In the genomic region with DNA sequence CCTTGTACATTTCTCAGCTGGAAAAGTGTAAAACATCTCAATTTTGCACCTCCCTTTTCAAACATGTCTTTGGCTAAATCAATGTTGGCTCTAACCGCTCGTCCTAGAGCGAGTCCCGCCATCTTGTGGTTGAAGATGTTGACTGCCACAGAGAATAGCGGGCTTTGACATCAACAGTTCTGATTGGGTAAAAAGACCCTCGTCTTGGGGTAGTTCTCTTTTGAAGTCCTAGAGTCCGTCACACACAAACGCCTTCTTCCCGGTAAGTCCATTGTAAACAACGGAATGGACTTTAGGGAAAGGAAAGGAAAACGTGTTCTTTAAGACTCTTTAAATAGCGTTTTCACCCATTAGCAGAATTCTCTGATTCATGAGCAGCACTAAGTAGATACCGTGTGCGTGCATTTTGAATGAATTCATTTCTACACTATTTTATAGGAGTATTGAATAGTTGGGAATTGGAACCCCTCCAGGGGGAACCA, we compare ENCODE assay signal across 8 cellular contexts. TPM values are rescaled to one million over a fixed set of nuclear protein-coding genes. Genes with fewer than 3 reads are reported as not detected.
DNase-seq lines count a peak whose midpoint lies in the region; ATAC-seq, FAIRE-seq and TF ChIP-seq lines count a peak whose summit lies in the region.

No MANE protein-coding gene starts in this region.

- intact Hi-C loops in right cardiac atrium (cut with DNase I) (no loop called here), posterior cingulate gyrus (cut with DNase I) (loop anchor here (5.0 kb wide), 1 partner anchor 1444 kb away; no protein-coding TSS in a partner anchor)

- H3K9me3 ChIP-seq in DOHH2 (ENCODE audit: control insufficient read depth, insufficient read depth, low read length): peaks cover 13% of the 10 kb centered on the region
- peaks cover 4% of the 10 kb centered on the region for H3K9me3 ChIP-seq in astrocyte (ENCODE audit: insufficient read depth, low read depth, low read length)
- H3K9me3 ChIP-seq in right cardiac atrium (ENCODE audit: control insufficient read depth, low read length): no peaks in the 10 kb centered on the region

- H3K27me3 Mint-ChIP-seq in astrocyte (ENCODE audit: low read depth, unreplicated experiment): peaks cover 5% of the 10 kb centered on the region

- H4K20me1 ChIP-seq in DOHH2 (ENCODE audit: control insufficient read depth, insufficient read depth, low read depth, low read length) (no peaks in the 10 kb centered on the region), astrocyte (ENCODE audit: insufficient read depth, low read length) (no peaks in the 10 kb centered on the region)

- under 1% methylated on average over 14 of the region's 14 CpGs for WGBS in right cardiac atrium

- no peak for TF ChIP-seq POLR2A in GM12892 (IDR thresholded peaks at IDR 0.05; ENCODE audit: low read depth, low read length)

- H3K9me2 ChIP-seq in DOHH2 (replicated peaks; ENCODE audit: control insufficient read depth, low read length): no peaks in the 10 kb centered on the region

- DNase-seq in HTR-8/SVneo (ENCODE audit: insufficient read length, low spot score): peak; percentile 64
- peak; percentile 56 for DNase-seq in RPMI8226
- peak; percentile 83 for DNase-seq in astrocyte (ENCODE audit: low read depth)
- DNase-seq in right cardiac atrium: peak in 2 of 3 donors; percentile 37 to 56
- peak in 9 of 10 donors; percentile 18 to 93 (median 51) for DNase-seq in posterior cingulate gyrus
- no peak for DNase-seq in GM12892 (ENCODE audit: insufficient read length)

- peaks cover 8% of the 10 kb centered on the region for H3K4me1 Mint-ChIP-seq in astrocyte (ENCODE audit: low read depth, unreplicated experiment)

- peak overlapping the region; percentile 90 for H3K9ac ChIP-seq in astrocyte (ENCODE audit: low read length)

- H3K79me2 ChIP-seq in DOHH2 (ENCODE audit: control insufficient read depth, low read length) (peaks cover 36% of the 10 kb centered on the region), astrocyte (ENCODE audit: insufficient read depth, low read length) (peaks cover 31% of the 10 kb centered on the region)

- no peak overlapping the region for H3K27ac Mint-ChIP-seq in astrocyte (ENCODE audit: unreplicated experiment)

- no peaks in the 10 kb centered on the region for H3K36me3 Mint-ChIP-seq in astrocyte (ENCODE audit: low read depth, unreplicated experiment)

- H3K27ac ChIP-seq in DOHH2 (ENCODE audit: low read depth, low read length): peak overlapping the region; percentile 56
- peak overlapping the region; percentile 71 for H3K27ac ChIP-seq in astrocyte (ENCODE audit: low read depth, low read length)
- H3K27ac ChIP-seq in right cardiac atrium (ENCODE audit: low read length): no peak overlapping the region

- H3K27me3 ChIP-seq in DOHH2 (ENCODE audit: control insufficient read depth, low read length): peaks cover 8% of the 10 kb centered on the region
- H3K27me3 ChIP-seq in astrocyte (ENCODE audit: insufficient read depth, low read length): peaks cover 4% of the 10 kb centered on the region
- H3K27me3 ChIP-seq in right cardiac atrium (ENCODE audit: control insufficient read depth, insufficient read depth): no peaks in the 10 kb centered on the region

- FAIRE-seq in HTR-8/SVneo (lab: Jason Lieb, UNC) (peak; percentile 28), astrocyte (lab: Jason Lieb, UNC) (peak; percentile 90), GM12892 (lab: Jason Lieb, UNC) (no peak)

- H3K9me3 Mint-ChIP-seq in astrocyte (ENCODE audit: unreplicated experiment): peaks cover 4% of the 10 kb centered on the region

- H3K36me3 ChIP-seq in DOHH2 (ENCODE audit: control insufficient read depth, low read length) (peaks cover 14% of the 10 kb centered on the region), astrocyte (ENCODE audit: insufficient read depth, low read length) (peaks cover 7% of the 10 kb centered on the region)

- TF ChIP-seq CTCF in DOHH2 (IDR thresholded peaks at IDR 0.05; ENCODE audit: low read depth, low read length, poor library complexity, severe bottlenecking) (peak; percentile 62), astrocyte (IDR thresholded peaks at IDR 0.05; ENCODE audit: insufficient read depth, low read depth, low read length) (peak; percentile 60)

- peak overlapping the region; percentile 95 for H3K4me2 ChIP-seq in DOHH2 (ENCODE audit: low read length)
- H3K4me2 ChIP-seq in astrocyte (ENCODE audit: low read length): peak overlapping the region; percentile 96

- H3F3A ChIP-seq in DOHH2 (ENCODE audit: control insufficient read depth, insufficient read depth): no peaks in the 10 kb centered on the region

- H3K4me1 ChIP-seq in DOHH2 (ENCODE audit: control insufficient read depth, low read length) (peaks cover 32% of the 10 kb centered on the region), astrocyte (ENCODE audit: insufficient read depth, low read length) (peaks cover 11% of the 10 kb centered on the region), right cardiac atrium (ENCODE audit: control insufficient read depth, insufficient read depth, low read length) (peaks cover 3% of the 10 kb centered on the region)

- peak overlapping the region; percentile 95 for H3K4me3 ChIP-seq in DOHH2 (ENCODE audit: low read length)
- peak overlapping the region; percentile 92 for H3K4me3 ChIP-seq in astrocyte (ENCODE audit: insufficient read depth, low read depth, low read length)
- peak overlapping the region; percentile 93 for H3K4me3 ChIP-seq in right cardiac atrium (ENCODE audit: low read length)

- peak overlapping the region; percentile 89 for H2AFZ ChIP-seq in astrocyte (ENCODE audit: low read depth, low read length)

- ATAC-seq in GM21515 (IDR thresholded peaks at IDR 0.05; ENCODE audit: unreplicated experiment): peak; percentile 55
- ATAC-seq in right cardiac atrium: peak; percentile 77 to 87

- peak overlapping the region; percentile 95 for H3K4me3 Mint-ChIP-seq in astrocyte (ENCODE audit: unreplicated experiment)

RNA-seq across cellular contexts. Expression of gene RPP30, which starts 0.5 kb away (rescaled TPM):
- total RNA-seq in astrocyte: 24.9 and 32.0 TPM in 2 replicates
- 10 to 100 TPM; 26.9 to 35.5 (median 31.5) TPM for total RNA-seq in right cardiac atrium
- polyA plus RNA-seq in right cardiac atrium: 40.1 TPM
- polyA plus RNA-seq in GM12892 (2012; ENCODE audit: missing spikeins): 69.8 TPM

RNA-seq across cellular contexts. Expression of gene HTR7, which starts 13.5 kb away (rescaled TPM):
- total RNA-seq in astrocyte (0.72 and 0.89 TPM in 2 replicates), right cardiac atrium (under 1 TPM; 0.14 to 0.58 (median 0.23) TPM)
- 0.14 TPM for polyA plus RNA-seq in right cardiac atrium
- polyA plus RNA-seq in GM12892 (2012; ENCODE audit: missing spikeins): not detected

RNA-seq across cellular contexts. Expression of gene ANKRD1, which starts 49.6 kb away (rescaled TPM):
- 841 and 913 TPM in 2 replicates for total RNA-seq in astrocyte
- total RNA-seq in right cardiac atrium: 1,000 to 10,000 TPM; 1,154 to 3,897 (median 2,224) TPM
- 4,109 TPM for polyA plus RNA-seq in right cardiac atrium
- polyA plus RNA-seq in GM12892 (2012; ENCODE audit: missing spikeins): not detected
